Comparison of ENCODE assay signal across 17 cellular contexts in genomic region chr18:12621737-12622306, GRCh38. TPM values are rescaled to one million over a fixed set of nuclear protein-coding genes. Genes with fewer than 3 reads are reported as not detected.
DNase-seq lines count a peak whose midpoint lies in the region; ATAC-seq and TF ChIP-seq lines count a peak whose summit lies in the region.
"Had no signal": no experiment of that assay in that cellular context is flagged by ENCODE, and none has a peak within 500 bp of the region (broad histone marks: within the 10 kb centered on the region; RNA-seq: fewer than 3 reads in every experiment).

No MANE protein-coding gene starts in this region.

- intact Hi-C loops in mucosa of descending colon (cut with DNase I, micrococcal nuclease) = no loop called here

- H3K4me3 ChIP-seq in mucosa of descending colon = no peak overlapping the region
- H3K4me3 ChIP-seq: BLaER1, suprapubic skin had no signal

- DNase-seq in EH (ENCODE audit: low read depth) (peak; percentile 75), MV-4-11 (lab: John Stamatoyannopoulos, UW) (peak; percentile 3), astrocyte of the hippocampus (ENCODE audit: low read depth, low spot score) (peak; percentile 50), hepatic stellate cell (ENCODE audit: low spot score) (peak; percentile 74), mucosa of descending colon (no peak)
- DNase-seq in activated CD4-positive, alpha-beta T cell treated with anti-CD3 and anti-CD28 coated beads, Interleukin-2, amount 50 U/mL, for 48 hours = no peak
- DNase-seq: activated naive CD4-positive, alpha-beta T cell treated with Interleukin-2 at 50 U/mL for 16 hours; caudate nucleus; DND-41; NCI-H1092; T-helper 1 cell had no signal

- H3K4me1 ChIP-seq in mucosa of descending colon (ENCODE audit: low read depth) = no peaks in the 10 kb centered on the region
- H3K4me1 ChIP-seq: BLaER1, suprapubic skin had no signal

- H3K36me3 ChIP-seq in mucosa of descending colon (ENCODE audit: low read depth) = no peaks in the 10 kb centered on the region
- H3K36me3 ChIP-seq: BLaER1, suprapubic skin had no signal

- TF ChIP-seq CTCF in mucosa of descending colon (IDR thresholded peaks at IDR 0.05) = no peak

- ATAC-seq in mucosa of descending colon = no peak
- ATAC-seq in GM18868 (IDR thresholded peaks at IDR 0.05; ENCODE audit: unreplicated experiment) = no peak
- ATAC-seq in HG03457 (IDR thresholded peaks at IDR 0.05; ENCODE audit: unreplicated experiment) = no peak
- ATAC-seq: left lobe of liver, WTC11 had no signal

- no peaks in the 10 kb centered on the region for H3K9me3 ChIP-seq in mucosa of descending colon
- H3K9me3 ChIP-seq: BLaER1, suprapubic skin had no signal

RNA-seq across cellular contexts. Expression of gene SPIRE1, which starts 36.1 kb away (rescaled TPM):
- total RNA-seq in mucosa of descending colon = 10 to 100 TPM in 1 of 3 donors, 1 to 10 TPM in 2; 4.7 to 32.8 (median 5.1) TPM

Comparison
In these comparisons a context has a peak if more than half of its experiments do, and no peak if none do; other contexts are left out.
1. DNase-seq: peak in EH (single experiment), MV-4-11 (single experiment), astrocyte of the hippocampus (single experiment) and hepatic stellate cell (single experiment); none in mucosa of descending colon (0 of 3) and activated CD4-positive, alpha-beta T cell treated with anti-CD3 and anti-CD28 coated beads, Interleukin-2, amount 50 U/mL, for 48 hours (0 of 2).